8 cellular contexts compared by ENCODE assay signal in the genomic region with DNA sequence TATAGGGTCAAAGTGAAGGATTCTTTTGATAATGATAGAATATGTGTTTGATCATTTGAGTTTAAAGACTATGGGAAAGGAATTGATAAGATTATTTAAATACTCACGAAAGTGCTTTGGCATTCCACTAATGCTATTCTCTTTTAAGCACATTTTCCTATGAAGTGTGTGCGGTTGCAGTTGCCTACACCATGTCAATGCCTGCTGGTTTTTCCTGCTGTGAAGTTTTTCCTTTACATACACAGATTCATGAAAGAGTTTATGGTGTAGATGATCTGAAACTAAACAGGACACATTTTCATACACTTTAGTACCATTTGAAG.
DNase-seq lines count a peak whose midpoint lies in the region; ATAC-seq and TF ChIP-seq lines count a peak whose summit lies in the region.

No MANE protein-coding gene starts in this region.

- no CpG with 5 or more reads among the region's 2 CpGs for WGBS in IMR-90 (ENCODE audit: extremely low coverage in 2 of 2, insufficient read length in 1 of 2), 2 experiments
- 0% methylated on average over 2 of the region's 2 CpGs for WGBS in mammary epithelial cell (ENCODE audit: low coverage, missing lambda C conversion rate)

- no peaks in the 10 kb centered on the region for H3K9me3 ChIP-seq in IMR-90 (ENCODE audit: control insufficient read depth, insufficient read depth, low read length)
- no peaks in the 10 kb centered on the region for H3K9me3 ChIP-seq in mammary epithelial cell (replicated peaks; ENCODE audit: insufficient read depth, low read length)
- H3K9me3 ChIP-seq in naive thymus-derived CD4-positive, alpha-beta T cell (ENCODE audit: control insufficient read depth in 2 of 3, low read length in 3 of 3): no peaks in the 10 kb centered on the region

- no peaks in the 10 kb centered on the region for H3K27me3 ChIP-seq in ACC112 (ENCODE audit: insufficient read depth, low read length)
- no peaks in the 10 kb centered on the region for H3K27me3 ChIP-seq in IMR-90 (ENCODE audit: control insufficient read depth, insufficient read depth, low read length)
- no peaks in the 10 kb centered on the region for H3K27me3 ChIP-seq in mammary epithelial cell (ENCODE audit: insufficient read depth, low read length)
- no peaks in the 10 kb centered on the region for H3K27me3 ChIP-seq in naive thymus-derived CD4-positive, alpha-beta T cell (ENCODE audit: control insufficient read depth in 2 of 2, insufficient read depth in 2 of 2, low read length in 2 of 2)

- H2BK120ac ChIP-seq in IMR-90 (ENCODE audit: low read depth, low read length): peak overlapping the region; percentile 98

- H3K9ac ChIP-seq in IMR-90 (ENCODE audit: low read depth, low read length) (peak overlapping the region; percentile 77), mammary epithelial cell (ENCODE audit: insufficient read depth, low read length) (peak overlapping the region; percentile 90)

- H3K18ac ChIP-seq in IMR-90 (ENCODE audit: low read depth, low read length): peak overlapping the region; percentile 97

- H3K27me3 Mint-ChIP-seq in naive thymus-derived CD4-positive, alpha-beta T cell: peaks cover 0 to 3% (median 0%) of the 10 kb centered on the region in 5 donors

- peaks cover 21 to 61% (median 51%) of the 10 kb centered on the region in 7 donors for H3K4me1 Mint-ChIP-seq in naive thymus-derived CD4-positive, alpha-beta T cell

- intact Hi-C loops in IMR-90 (cut with micrococcal nuclease) (loop anchor here (1.0 to 2.0 kb wide), 2 partner anchors 33 to 51 kb away; no protein-coding TSS in a partner anchor), mammary epithelial cell (cut with micrococcal nuclease) (loop anchor here (1.0 to 5.0 kb wide), 4 partner anchors 23 to 51 kb away; no protein-coding TSS in a partner anchor)
- intact Hi-C loops in naive thymus-derived CD4-positive, alpha-beta T cell (cut with micrococcal nuclease): loop anchor here (1.0 to 2.0 kb wide), 9 partner anchors 24 to 107 kb away; partner anchors contain the start of genes PTRH2 (in 1 of the 2), RPS6KB1 (in 1 of the 2) and VMP1 (in 1 of the 2)

- POLR2A ChIA-PET in IMR-90 (lab: Charles Lee; ENCODE audit: unreplicated experiment): interaction anchor here (0.6 to 2.4 kb wide), 4 partner anchors 33 to 111 kb away, joined by 3 to 68 read pairs (median 8); no protein-coding TSS in a partner anchor
- POLR2A ChIA-PET in naive thymus-derived CD4-positive, alpha-beta T cell (lab: Charles Lee): interaction anchor here (0.6 to 1.7 kb wide), 5 partner anchors 32 to 456 kb away, joined by 3 to 7 read pairs (median 4); partner anchors contain the start of genes PTRH2 and VMP1

- no peaks in the 10 kb centered on the region for H3K9me1 ChIP-seq in IMR-90 (ENCODE audit: insufficient read depth, low read length)

- H2BK5ac ChIP-seq in IMR-90 (ENCODE audit: low read depth, low read length, poor library complexity, severe bottlenecking): peak overlapping the region; percentile 100

- peak overlapping the region; percentile 86; the same call in 1 of the 2 replicates for H2AK5ac ChIP-seq in IMR-90 (ENCODE audit: low read depth, low read length)

- H3K36me3 ChIP-seq in ACC112 (ENCODE audit: insufficient read depth, low read length) (no peaks in the 10 kb centered on the region; the same call in 1 of the 2 replicates), IMR-90 (ENCODE audit: control insufficient read depth, insufficient read depth, low read length) (no peaks in the 10 kb centered on the region), mammary epithelial cell (ENCODE audit: insufficient read depth, low read length) (no peaks in the 10 kb centered on the region)
- no peaks in the 10 kb centered on the region for H3K36me3 ChIP-seq in naive thymus-derived CD4-positive, alpha-beta T cell (ENCODE audit: control insufficient read depth in 2 of 3, insufficient read depth in 3 of 3, low read length in 3 of 3)

- TF ChIP-seq CTCF in IMR-90 (conservative IDR thresholded peaks at IDR 0.05; ENCODE audit: low read depth, low read length): 0 out of 2 replicates have a peak, but pooled peaks have one; percentile 8
- no peak for TF ChIP-seq CTCF in mammary epithelial cell (conservative IDR thresholded peaks at IDR 0.05 in 1 of 2, IDR thresholded peaks at IDR 0.05 in 1 of 2; ENCODE audit: extremely low read depth in 1 of 2, insufficient read depth in 1 of 2, low read depth in 1 of 2, low read length in 2 of 2)

- no peak for TF ChIP-seq RAD21 in IMR-90 (IDR thresholded peaks at IDR 0.05; ENCODE audit: low read length)

- H4K8ac ChIP-seq in IMR-90 (ENCODE audit: low read depth in 2 of 2, low read length in 2 of 2): peak overlapping the region; percentile 40 to 94; a peak in 3 of 4 replicates

- H3K27ac Mint-ChIP-seq in naive thymus-derived CD4-positive, alpha-beta T cell: peak overlapping the region; percentile 90 to 98 (median 96)

- peak overlapping the region; percentile 96 for H2BK20ac ChIP-seq in IMR-90 (ENCODE audit: low read depth, low read length)

- H3K23ac ChIP-seq in IMR-90 (ENCODE audit: low read depth, low read length): peak overlapping the region; percentile 92

- no peak for DNase-seq in IMR-90
- no peak for DNase-seq in mammary epithelial cell
- peak in 1 of 9 donors; percentile 40 for DNase-seq in naive thymus-derived CD4-positive, alpha-beta T cell
- DNase-seq in SIG-M5 treated with dmso at 0.1 percent for 504 hours (lab: John Stamatoyannopoulos, UW; ENCODE audit: unreplicated experiment): no peak
- no peak for DNase-seq in NCI-H2107 (lab: John Stamatoyannopoulos, UW)
- DNase-seq in stimulated activated naive CD4-positive, alpha-beta T cell (lab: John Stamatoyannopoulos, UW): no peak

- peak overlapping the region; percentile 93 for H3K4ac ChIP-seq in IMR-90 (ENCODE audit: low read depth, low read length)

- in situ Hi-C loops in IMR-90 (cut with MboI; ENCODE audit: low sequenced_read_pairs) (loop anchor here (5.0 kb wide), 1 partner anchor 46 kb away; no protein-coding TSS in a partner anchor), mammary epithelial cell (cut with MboI; ENCODE audit: low sequenced_read_pairs in 2 of 2) (loop anchor here in 1 of 2 donors (10.0 kb wide), 1 partner anchor 49 kb away; no protein-coding TSS in a partner anchor)

- H2AFZ ChIP-seq in ACC112 (ENCODE audit: low read length, unreplicated experiment) (no peak overlapping the region), IMR-90 (replicated peaks; ENCODE audit: low read length, poor library complexity) (no peak overlapping the region), mammary epithelial cell (ENCODE audit: low read depth, low read length) (no peak overlapping the region)

- H3K4me3 ChIP-seq in ACC112 (ENCODE audit: low read depth, low read length) (peak overlapping the region; percentile 58), IMR-90 (ENCODE audit: insufficient read depth, low read depth, low read length) (peak overlapping the region; percentile 9; the same call in 1 of the 2 replicates), mammary epithelial cell (replicated peaks in 1 of 3; ENCODE audit: insufficient read depth in 1 of 3, low read depth in 2 of 3, low read length in 3 of 3) (peak overlapping the region in 2 of 3 experiments; percentile 10 to 13)
- H3K4me3 ChIP-seq in naive thymus-derived CD4-positive, alpha-beta T cell (ENCODE audit: low read length): peak overlapping the region; percentile 29

- H3K27ac ChIP-seq in ACC112 (ENCODE audit: low read depth, low read length) (peak overlapping the region; percentile 100), IMR-90 (ENCODE audit: insufficient read depth, low read length) (peak overlapping the region; percentile 93), mammary epithelial cell (ENCODE audit: insufficient read depth, low read depth, low read length) (peak overlapping the region; percentile 99)
- peak overlapping the region; percentile 84 for H3K27ac ChIP-seq in naive thymus-derived CD4-positive, alpha-beta T cell (ENCODE audit: low read depth, low read length)

- H3K4me1 ChIP-seq in ACC112 (ENCODE audit: control insufficient read depth, insufficient read depth, low read length, unreplicated experiment): peaks cover 53% of the 10 kb centered on the region
- H3K4me1 ChIP-seq in IMR-90 (ENCODE audit: control insufficient read depth, insufficient read depth, low read length): peaks cover 16% of the 10 kb centered on the region
- H3K4me1 ChIP-seq in mammary epithelial cell (ENCODE audit: insufficient read depth, low read length): peaks cover 37% of the 10 kb centered on the region
- H3K4me1 ChIP-seq in naive thymus-derived CD4-positive, alpha-beta T cell (ENCODE audit: control insufficient read depth in 2 of 2, insufficient read depth in 2 of 2, low read length in 2 of 2): peaks cover 39% of the 10 kb centered on the region in 2 donors

- H3K4me2 ChIP-seq in IMR-90 (ENCODE audit: low read depth, low read length) (peak overlapping the region; percentile 79), mammary epithelial cell (ENCODE audit: insufficient read depth, low read depth, low read length) (peak overlapping the region; percentile 81)

- H4K5ac ChIP-seq in IMR-90 (ENCODE audit: low read depth, low read length): peak overlapping the region; percentile 88

- CTCF ChIA-PET in IMR-90 (lab: Yijun Ruan, JAX) (interaction anchor here (0.7 to 5.0 kb wide), 4 partner anchors 11 to 42 kb away, joined by 3 to 22 read pairs (median 4); no protein-coding TSS in a partner anchor), mammary epithelial cell (lab: Charles Lee; ENCODE audit: low non-redundant PET) (no interaction called here)
- CTCF ChIA-PET in naive thymus-derived CD4-positive, alpha-beta T cell (lab: Charles Lee): interaction anchor here (0.9 to 1.4 kb wide), 3 partner anchors 14 to 34 kb away, joined by 3 to 7 read pairs (median 3); no protein-coding TSS in a partner anchor

- TF ChIP-seq POLR2A in IMR-90 (IDR thresholded peaks at IDR 0.05; ENCODE audit: low read depth, low read length): no peak

- peak overlapping the region; percentile 96 for H3K56ac ChIP-seq in IMR-90 (ENCODE audit: extremely low read depth, insufficient read depth, low read length)

- peak overlapping the region; percentile 81 for H2BK15ac ChIP-seq in IMR-90 (ENCODE audit: low read depth, low read length)

- peaks cover 0 to 41% of the 10 kb centered on the region in 2 experiments; a peak in 2 of 4 replicates for H3K79me1 ChIP-seq in IMR-90 (ENCODE audit: low read depth in 1 of 2, low read length in 2 of 2)

- H2AK9ac ChIP-seq in IMR-90 (replicated peaks; ENCODE audit: low read depth, low read length, poor library complexity): no peak overlapping the region

- BruUV-seq in IMR-90 (replicated peaks; lab: Mats Ljungman, UMichigan): no TSS peak
- TSS peak; percentile 97 for BruUV-seq in mammary epithelial cell (replicated peaks; lab: Mats Ljungman, UMichigan)

- peaks cover 0 to 12% (median 4%) of the 10 kb centered on the region in 5 donors for H3K36me3 Mint-ChIP-seq in naive thymus-derived CD4-positive, alpha-beta T cell

- H3K4me3 Mint-ChIP-seq in naive thymus-derived CD4-positive, alpha-beta T cell: peak overlapping the region; percentile 68 to 89 (median 82)

- no peak for ATAC-seq in IMR-90 (ENCODE audit: low read depth)
- no peak for ATAC-seq in naive thymus-derived CD4-positive, alpha-beta T cell
- no peak for ATAC-seq in GM19452 (IDR thresholded peaks at IDR 0.05; ENCODE audit: unreplicated experiment)

- H4K20me1 ChIP-seq in IMR-90 (ENCODE audit: insufficient read depth, low read length) (no peaks in the 10 kb centered on the region), mammary epithelial cell (ENCODE audit: insufficient read depth, low read length) (no peaks in the 10 kb centered on the region)

- H4K91ac ChIP-seq in IMR-90 (ENCODE audit: insufficient read depth, low read depth, low read length): peak overlapping the region; percentile 91

- H3K9me3 Mint-ChIP-seq in naive thymus-derived CD4-positive, alpha-beta T cell: peaks cover 0 to 2% (median 0%) of the 10 kb centered on the region in 11 donors

- dilution Hi-C loops in IMR-90 (cut with HindIII; ENCODE audit: low sequenced_read_pairs, unreplicated experiment): no loop called here
- dilution Hi-C loops in mammary epithelial cell (cut with HindIII; ENCODE audit: low sequenced_read_pairs): loop anchor here (5.0 kb wide), 1 partner anchor 51 kb away; no protein-coding TSS in a partner anchor

- H3K79me2 ChIP-seq in ACC112 (ENCODE audit: control insufficient read depth, insufficient read depth, low read length, unreplicated experiment): peaks cover 17% of the 10 kb centered on the region
- no peaks in the 10 kb centered on the region for H3K79me2 ChIP-seq in mammary epithelial cell (ENCODE audit: insufficient read depth, low read length)

- peak overlapping the region; percentile 92 for H3K14ac ChIP-seq in IMR-90 (replicated peaks; ENCODE audit: low read depth, low read length)
